Comparison of ENCODE assay signal across 1 cellular context in genomic region chr6:33711140-33712129, GRCh38.
A peak's percentile ranks its signal among the peaks of the same experiment; 100 is the strongest.
TF ChIP-seq lines count a peak whose summit lies in the region.

Gene UQCC2 (minus strand): TSS chr6:33711700. CDS start chr6:33711686, 14 bp downstream.

TF ChIP-seq in GM12878, 131 proteins besides CTCF, POLR2A, EP300 and RAD21 (continued from another document and continues in another):
- TF ChIP-seq PRDM15 (CRISPR knock-in tag; IDR thresholded peaks at IDR 0.05) (no peak), ZNF24 (IDR thresholded peaks at IDR 0.05) (no peak), CBX3 (IDR thresholded peaks at IDR 0.05; ENCODE audit: borderline replicate concordance, low read depth) (no peak), CEBPB (IDR thresholded peaks at IDR 0.05; ENCODE audit: borderline replicate concordance in 1 of 2, low read depth in 2 of 2, low read length in 2 of 2) (no peak), PKNOX1 (IDR thresholded peaks at IDR 0.05) (no peak), RELA (IDR thresholded peaks at IDR 0.05; ENCODE audit: borderline replicate concordance, partially characterized antibody) (peak; percentile 23), JUND (IDR thresholded peaks at IDR 0.05; ENCODE audit: low read depth, low read length) (no peak), RUNX3 (IDR thresholded peaks at IDR 0.05; ENCODE audit: low read length) (peak; percentile 57; the same call in 1 of the 2 replicates), SIX5 (IDR thresholded peaks at IDR 0.05; ENCODE audit: low read depth, low read length, severe bottlenecking) (no peak), NKRF (conservative IDR thresholded peaks at IDR 0.05) (peak; percentile 78), SRF (IDR thresholded peaks at IDR 0.05; ENCODE audit: low read depth in 2 of 2, low read length in 2 of 2) (0 out of 4 replicates have a peak, but pooled peaks of 1 of the 2 experiments have one; percentile 7), RB1 (IDR thresholded peaks at IDR 0.05; ENCODE audit: borderline replicate concordance) (peak; percentile 99), CBFB (IDR thresholded peaks at IDR 0.05; ENCODE audit: low read depth) (no peak; the same call in 1 of the 2 replicates), HDAC2 (IDR thresholded peaks at IDR 0.05) (peak; percentile 73; the same call in 1 of the 2 replicates), SMARCA5 (IDR thresholded peaks at IDR 0.05) (peak; percentile 42; the same call in 1 of the 2 replicates), NR2C1 (IDR thresholded peaks at IDR 0.05) (peak; percentile 15; the same call in 1 of the 2 replicates), CREM (IDR thresholded peaks at IDR 0.05; ENCODE audit: low read depth) (peak; percentile 10; the same call in 1 of the 2 replicates), MEF2A (IDR thresholded peaks at IDR 0.05; ENCODE audit: insufficient read depth, low read depth, low read length) (no peak), EZH2 (IDR thresholded peaks at IDR 0.05; ENCODE audit: borderline replicate concordance, control insufficient read depth, low read depth, low read length) (no peak), SUZ12 (IDR thresholded peaks at IDR 0.05; ENCODE audit: unreplicated experiment) (no peak), ZNF274 (IDR thresholded peaks at IDR 0.05; ENCODE audit: insufficient read depth, insufficient read length) (no peak), ZZZ3 (IDR thresholded peaks at IDR 0.05; ENCODE audit: control insufficient read depth, insufficient read length, low read depth) (no peak), POLR2AphosphoS5 (IDR thresholded peaks at IDR 0.05; ENCODE audit: low read length) (peak; percentile 91), TBL1XR1 (IDR thresholded peaks at IDR 0.05; ENCODE audit: low read depth, low read length) (no peak), CHD1 (IDR thresholded peaks at IDR 0.05; ENCODE audit: low read depth, low read length) (0 out of 2 replicates have a peak, but pooled peaks have one; percentile 29), ASH2L (IDR thresholded peaks at IDR 0.05; ENCODE audit: borderline replicate concordance, low read depth) (no peak; the same call in 1 of the 2 replicates), BHLHE40 (IDR thresholded peaks at IDR 0.05; ENCODE audit: borderline replicate concordance in 1 of 2, low read depth in 2 of 2, low read length in 1 of 2) (peak; percentile 98 to 99), MEF2B (IDR thresholded peaks at IDR 0.05; ENCODE audit: partially characterized antibody, poor library complexity, severe bottlenecking) (peak; percentile 67), GATAD2B (conservative IDR thresholded peaks at IDR 0.05; ENCODE audit: low read depth) (no peak; the same call in 1 of the 2 replicates), CBX5 (IDR thresholded peaks at IDR 0.05; ENCODE audit: low read depth) (no peak), ZBTB40 (IDR thresholded peaks at IDR 0.05; ENCODE audit: borderline replicate concordance) (0 out of 2 replicates have a peak, but pooled peaks have one; percentile 6), NRF1 (conservative IDR thresholded peaks at IDR 0.05; ENCODE audit: low read depth, low read length) (peak; percentile 64), CREB1 (IDR thresholded peaks at IDR 0.05; ENCODE audit: low read depth) (no peak; the same call in 1 of the 2 replicates), ESRRA (IDR thresholded peaks at IDR 0.05; ENCODE audit: low read length) (no peak), RAD51 (IDR thresholded peaks at IDR 0.05) (peak; percentile 73; the same call in 1 of the 2 replicates), TCF7 (IDR thresholded peaks at IDR 0.05; ENCODE audit: borderline replicate concordance) (no peak)
- TF ChIP-seq, protein P1, sequence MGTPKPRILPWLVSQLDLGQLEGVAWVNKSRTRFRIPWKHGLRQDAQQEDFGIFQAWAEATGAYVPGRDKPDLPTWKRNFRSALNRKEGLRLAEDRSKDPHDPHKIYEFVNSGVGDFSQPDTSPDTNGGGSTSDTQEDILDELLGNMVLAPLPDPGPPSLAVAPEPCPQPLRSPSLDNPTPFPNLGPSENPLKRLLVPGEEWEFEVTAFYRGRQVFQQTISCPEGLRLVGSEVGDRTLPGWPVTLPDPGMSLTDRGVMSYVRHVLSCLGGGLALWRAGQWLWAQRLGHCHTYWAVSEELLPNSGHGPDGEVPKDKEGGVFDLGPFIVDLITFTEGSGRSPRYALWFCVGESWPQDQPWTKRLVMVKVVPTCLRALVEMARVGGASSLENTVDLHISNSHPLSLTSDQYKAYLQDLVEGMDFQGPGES (IDR thresholded peaks at IDR 0.05) = no peak; the same call in 1 of the 2 replicates
- TF ChIP-seq, protein P2, sequence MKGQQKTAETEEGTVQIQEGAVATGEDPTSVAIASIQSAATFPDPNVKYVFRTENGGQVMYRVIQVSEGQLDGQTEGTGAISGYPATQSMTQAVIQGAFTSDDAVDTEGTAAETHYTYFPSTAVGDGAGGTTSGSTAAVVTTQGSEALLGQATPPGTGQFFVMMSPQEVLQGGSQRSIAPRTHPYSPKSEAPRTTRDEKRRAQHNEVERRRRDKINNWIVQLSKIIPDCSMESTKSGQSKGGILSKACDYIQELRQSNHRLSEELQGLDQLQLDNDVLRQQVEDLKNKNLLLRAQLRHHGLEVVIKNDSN (IDR thresholded peaks at IDR 0.05; ENCODE audit: borderline replicate concordance, extremely low read length, insufficient read depth, low read depth, low read length) = peak; percentile 75
- TF ChIP-seq, protein P3, sequence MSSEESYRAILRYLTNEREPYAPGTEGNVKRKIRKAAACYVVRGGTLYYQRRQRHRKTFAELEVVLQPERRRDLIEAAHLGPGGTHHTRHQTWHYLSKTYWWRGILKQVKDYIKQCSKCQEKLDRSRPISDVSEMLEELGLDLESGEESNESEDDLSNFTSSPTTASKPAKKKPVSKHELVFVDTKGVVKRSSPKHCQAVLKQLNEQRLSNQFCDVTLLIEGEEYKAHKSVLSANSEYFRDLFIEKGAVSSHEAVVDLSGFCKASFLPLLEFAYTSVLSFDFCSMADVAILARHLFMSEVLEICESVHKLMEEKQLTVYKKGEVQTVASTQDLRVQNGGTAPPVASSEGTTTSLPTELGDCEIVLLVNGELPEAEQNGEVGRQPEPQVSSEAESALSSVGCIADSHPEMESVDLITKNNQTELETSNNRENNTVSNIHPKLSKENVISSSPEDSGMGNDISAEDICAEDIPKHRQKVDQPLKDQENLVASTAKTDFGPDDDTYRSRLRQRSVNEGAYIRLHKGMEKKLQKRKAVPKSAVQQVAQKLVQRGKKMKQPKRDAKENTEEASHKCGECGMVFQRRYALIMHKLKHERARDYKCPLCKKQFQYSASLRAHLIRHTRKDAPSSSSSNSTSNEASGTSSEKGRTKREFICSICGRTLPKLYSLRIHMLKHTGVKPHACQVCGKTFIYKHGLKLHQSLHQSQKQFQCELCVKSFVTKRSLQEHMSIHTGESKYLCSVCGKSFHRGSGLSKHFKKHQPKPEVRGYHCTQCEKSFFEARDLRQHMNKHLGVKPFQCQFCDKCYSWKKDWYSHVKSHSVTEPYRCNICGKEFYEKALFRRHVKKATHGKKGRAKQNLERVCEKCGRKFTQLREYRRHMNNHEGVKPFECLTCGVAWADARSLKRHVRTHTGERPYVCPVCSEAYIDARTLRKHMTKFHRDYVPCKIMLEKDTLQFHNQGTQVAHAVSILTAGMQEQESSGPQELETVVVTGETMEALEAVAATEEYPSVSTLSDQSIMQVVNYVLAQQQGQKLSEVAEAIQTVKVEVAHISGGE (CRISPR knock-in tag; IDR thresholded peaks at IDR 0.05) = no peak
- TF ChIP-seq, protein P4, sequence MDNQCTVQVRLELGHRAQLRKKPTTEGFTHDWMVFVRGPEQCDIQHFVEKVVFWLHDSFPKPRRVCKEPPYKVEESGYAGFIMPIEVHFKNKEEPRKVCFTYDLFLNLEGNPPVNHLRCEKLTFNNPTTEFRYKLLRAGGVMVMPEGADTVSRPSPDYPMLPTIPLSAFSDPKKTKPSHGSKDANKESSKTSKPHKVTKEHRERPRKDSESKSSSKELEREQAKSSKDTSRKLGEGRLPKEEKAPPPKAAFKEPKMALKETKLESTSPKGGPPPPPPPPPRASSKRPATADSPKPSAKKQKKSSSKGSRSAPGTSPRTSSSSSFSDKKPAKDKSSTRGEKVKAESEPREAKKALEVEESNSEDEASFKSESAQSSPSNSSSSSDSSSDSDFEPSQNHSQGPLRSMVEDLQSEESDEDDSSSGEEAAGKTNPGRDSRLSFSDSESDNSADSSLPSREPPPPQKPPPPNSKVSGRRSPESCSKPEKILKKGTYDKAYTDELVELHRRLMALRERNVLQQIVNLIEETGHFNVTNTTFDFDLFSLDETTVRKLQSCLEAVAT (IDR thresholded peaks at IDR 0.05) = no peak
